ENCODE assay signal across 18 cellular contexts in genomic region chr2:186709529-186710455, GRCh38. TPM values are rescaled to one million over a fixed set of nuclear protein-coding genes. Genes with fewer than 3 reads are reported as not detected.
DNase-seq lines count a peak whose midpoint lies in the region; ATAC-seq and TF ChIP-seq lines count a peak whose summit lies in the region.
"Had no signal": no experiment of that assay in that cellular context is flagged by ENCODE, and none has a peak within 500 bp of the region (broad histone marks: within the 10 kb centered on the region; RNA-seq: fewer than 3 reads in every experiment).

No MANE protein-coding gene starts in this region.

- H3K36me3 ChIP-seq in Peyer's patch, result no peaks in the 10 kb centered on the region

- no peak overlapping the region for H3K4me3 ChIP-seq in Peyer's patch

- no peak for TF ChIP-seq POLR2A in Peyer's patch (IDR thresholded peaks at IDR 0.05)

- H3K27me3 ChIP-seq in Peyer's patch, result no peaks in the 10 kb centered on the region

- no peak overlapping the region for H3K27ac ChIP-seq in Peyer's patch

- no peaks in the 10 kb centered on the region for H3K4me1 ChIP-seq in Peyer's patch
- H3K4me1 ChIP-seq: Caco-2 had no signal

- DNase-seq in DMS 273 treated with DMSO at 0.1 percent for 48 hours (lab: John Stamatoyannopoulos, UW), result peak; percentile 20
- peak; percentile 87 for DNase-seq in NCI-H2171 treated with DMSO at 0.1 percent for 48 hours (lab: John Stamatoyannopoulos, UW)
- peak; percentile 3 to 57 for DNase-seq in cerebellar nuclear complex (lab: John Stamatoyannopoulos, UW)
- DNase-seq in islet precursor cell, result no peak
- DNase-seq in Peyer's patch, result no peak
- DNase-seq: AML-193; Caco-2; CD4-positive, CD25-positive, alpha-beta regulatory T cell; H7; IMR-90; NCI-H1417; NCI-H2029; NCI-H2227 treated with DMSO at 0.1 percent for 48 hours; NCI-H526 treated with DMSO at 0.1 percent for 48 hours; SHP77 treated with DMSO at 0.1 percent for 48 hours; T-helper 17 cell had no signal

- TF ChIP-seq CTCF in Peyer's patch (IDR thresholded peaks at IDR 0.05), result no peak

- no peaks in the 10 kb centered on the region for H3K9me3 ChIP-seq in Peyer's patch
- H3K9me3 ChIP-seq: Caco-2 had no signal

- ATAC-seq in GM18867 (IDR thresholded peaks at IDR 0.05; ENCODE audit: unreplicated experiment) (peak; percentile 45), GM21381 (IDR thresholded peaks at IDR 0.05; ENCODE audit: unreplicated experiment) (no peak)
- ATAC-seq: T-helper 17 cell had no signal

RNA-seq across cellular contexts. Expression of gene FAM171B, which starts 15.9 kb away (rescaled TPM):
- 10 to 100 TPM in 1 of 4 donors, 1 to 10 TPM in 2, under 1 TPM in 1; 0.35 to 11.9 (median 1.8) TPM for total RNA-seq in Peyer's patch

Comparison
In these comparisons a context has a peak if more than half of its experiments do, and no peak if none do; other contexts are left out.
1. DNase-seq: peak in DMS 273 treated with DMSO at 0.1 percent for 48 hours (single experiment), NCI-H2171 treated with DMSO at 0.1 percent for 48 hours (single experiment) and cerebellar nuclear complex (2 of 2); none in islet precursor cell (single experiment) and Peyer's patch (0 of 3).